Comparison of ENCODE assay signal across 15 cellular contexts in the genomic region with DNA sequence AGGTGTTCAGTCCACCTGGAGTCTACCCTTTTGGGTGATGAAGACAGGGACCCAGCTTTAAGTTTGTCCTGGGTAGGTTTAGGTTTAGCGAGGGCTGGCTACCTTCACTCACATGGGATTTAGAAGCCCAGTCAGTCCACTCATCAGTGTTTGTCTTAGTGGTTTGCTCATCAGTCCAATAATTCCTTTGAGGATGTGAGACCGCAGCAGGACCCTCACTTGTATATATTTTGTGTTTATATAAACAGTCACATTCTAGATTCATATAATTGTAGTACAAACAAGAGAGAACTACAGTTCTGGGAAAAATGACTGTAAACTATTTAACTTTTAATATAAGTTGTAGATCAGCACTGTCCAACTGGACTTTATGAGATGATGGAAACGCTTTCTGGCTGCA. TPM values are rescaled to one million over a fixed set of nuclear protein-coding genes. Genes with fewer than 3 reads are reported as not detected.
DNase-seq lines count a peak whose midpoint lies in the region; ATAC-seq and TF ChIP-seq lines count a peak whose summit lies in the region.
"Had no signal": no experiment of that assay in that cellular context is flagged by ENCODE, and none has a peak within 500 bp of the region (broad histone marks: within the 10 kb centered on the region; RNA-seq: fewer than 3 reads in every experiment).

No MANE protein-coding gene starts in this region.

- H3K36me3 ChIP-seq in IMR-90 (ENCODE audit: control insufficient read depth, insufficient read depth, low read length) (no peaks in the 10 kb centered on the region), aorta (ENCODE audit: control insufficient read depth in 1 of 2, insufficient read depth in 2 of 2, low read length in 1 of 2) (no peaks in the 10 kb centered on the region)
- H3K36me3 ChIP-seq: BE2C had no signal

- dilution Hi-C loops in IMR-90 (cut with HindIII; ENCODE audit: low sequenced_read_pairs, unreplicated experiment) = no loop called here

- no CpG with 5 or more reads among the region's 3 CpGs for WGBS in IMR-90 (ENCODE audit: extremely low coverage in 2 of 2, insufficient read length in 1 of 2), 2 experiments
- 85 to 87% methylated on average over 3 of the region's 3 CpGs for WGBS in aorta, 2 donors

- H2AFZ ChIP-seq in IMR-90 (replicated peaks; ENCODE audit: low read length, poor library complexity) = no peak overlapping the region

- no peak for TF ChIP-seq RAD21 in IMR-90 (IDR thresholded peaks at IDR 0.05; ENCODE audit: low read length)

- H3K9ac ChIP-seq in IMR-90 (ENCODE audit: low read depth, low read length) = no peak overlapping the region

- H3K18ac ChIP-seq in IMR-90 (ENCODE audit: low read depth, low read length) = no peak overlapping the region

- peaks cover 26% of the 10 kb centered on the region for H3K4me1 ChIP-seq in IMR-90 (ENCODE audit: control insufficient read depth, insufficient read depth, low read length)
- H3K4me1 ChIP-seq in aorta (ENCODE audit: control insufficient read depth in 1 of 2, insufficient read depth in 2 of 2, low read length in 2 of 2) = no peaks in the 10 kb centered on the region

- no peaks in the 10 kb centered on the region for H3K27me3 Mint-ChIP-seq in naive B cell
- H3K27me3 Mint-ChIP-seq in stimulated activated memory B cell treated with anti-CD40 and anti-IgM and Interleukin-4, amounts not matched to agents 10 μg/mL and 1 μg/mL and 100 μg/mL, for 72 hours = no peaks in the 10 kb centered on the region

- no peak overlapping the region for H3K4me3 ChIP-seq in IMR-90 (ENCODE audit: insufficient read depth, low read depth, low read length)
- H3K4me3 ChIP-seq in fibroblast of villous mesenchyme (ENCODE audit: low read depth, low read length) = no peak overlapping the region
- H3K4me3 ChIP-seq in aorta (ENCODE audit: low read length in 2 of 2) = no peak overlapping the region
- H3K4me3 ChIP-seq: A549 had no signal

- H3K9me3 ChIP-seq in IMR-90 (ENCODE audit: control insufficient read depth, insufficient read depth, low read length) = peaks cover 3% of the 10 kb centered on the region; the same call in 1 of the 2 replicates
- H3K9me3 ChIP-seq in aorta (ENCODE audit: control insufficient read depth, low read length) = no peaks in the 10 kb centered on the region
- H3K9me3 ChIP-seq: A549, BE2C had no signal

- H3K27me3 ChIP-seq in IMR-90 (ENCODE audit: control insufficient read depth, insufficient read depth, low read length) = peaks cover 7% of the 10 kb centered on the region; the same call in 1 of the 2 replicates
- H3K27me3 ChIP-seq in aorta (ENCODE audit: control insufficient read depth in 1 of 2, insufficient read depth in 2 of 2, low read length in 1 of 2) = no peaks in the 10 kb centered on the region
- H3K27me3 ChIP-seq: BE2C had no signal

- CTCF ChIA-PET in IMR-90 (lab: Yijun Ruan, JAX) = no interaction called here

- H4K8ac ChIP-seq in IMR-90 (ENCODE audit: low read depth in 2 of 2, low read length in 2 of 2) = no peak overlapping the region; a peak in 1 of 4 replicates

- peak; percentile 22 for DNase-seq in IMR-90
- DNase-seq in fibroblast of villous mesenchyme (ENCODE audit: low read depth) = peak; percentile 33
- no peak for DNase-seq in naive B cell
- no peak for DNase-seq in aorta
- no peak for DNase-seq in COR-L47 (lab: John Stamatoyannopoulos, UW)
- DNase-seq: BE2C; CD8-positive, alpha-beta memory T cell; DMS53; GF-D8 had no signal

- in situ Hi-C loops in IMR-90 (cut with MboI; ENCODE audit: low sequenced_read_pairs) = no loop called here

- no peak overlapping the region for H2AK5ac ChIP-seq in IMR-90 (ENCODE audit: low read depth, low read length)

- no peak overlapping the region for H3K4me3 Mint-ChIP-seq in naive B cell
- no peak overlapping the region for H3K4me3 Mint-ChIP-seq in stimulated activated memory B cell treated with anti-CD40 and anti-IgM and Interleukin-4, amounts not matched to agents 10 μg/mL and 1 μg/mL and 100 μg/mL, for 72 hours
- H3K4me3 Mint-ChIP-seq: CD8-positive, alpha-beta memory T cell had no signal

- H2BK20ac ChIP-seq in IMR-90 (ENCODE audit: low read depth, low read length) = 0 out of 2 replicates have a peak overlapping the region, but pooled peaks have one; percentile 48

- H3K14ac ChIP-seq in IMR-90 (replicated peaks; ENCODE audit: low read depth, low read length) = no peak overlapping the region

- H3K27ac ChIP-seq in IMR-90 (ENCODE audit: insufficient read depth, low read length) (peak overlapping the region; percentile 21; the same call in 1 of the 2 replicates), aorta (ENCODE audit: low read depth in 1 of 2, low read length in 2 of 2) (no peak overlapping the region)
- H3K27ac ChIP-seq: A549 had no signal

- H3K4me1 Mint-ChIP-seq in naive B cell = peaks cover 32 to 48% (median 42%) of the 10 kb centered on the region in 3 donors
- H3K4me1 Mint-ChIP-seq in stimulated activated memory B cell treated with anti-CD40 and anti-IgM and Interleukin-4, amounts not matched to agents 10 μg/mL and 1 μg/mL and 100 μg/mL, for 72 hours = peaks cover 40% of the 10 kb centered on the region

- no peak overlapping the region; the same call in 1 of the 2 replicates for H2BK120ac ChIP-seq in IMR-90 (ENCODE audit: low read depth, low read length)

- peaks cover 0 to 5% (median 0%) of the 10 kb centered on the region in 7 donors for H3K9me3 Mint-ChIP-seq in naive B cell
- H3K9me3 Mint-ChIP-seq in stimulated activated memory B cell treated with anti-CD40 and anti-IgM and Interleukin-4, amounts not matched to agents 10 μg/mL and 1 μg/mL and 100 μg/mL, for 72 hours = no peaks in the 10 kb centered on the region
- H3K9me3 Mint-ChIP-seq: CD8-positive, alpha-beta memory T cell had no signal

- POLR2A ChIA-PET in IMR-90 (lab: Charles Lee; ENCODE audit: unreplicated experiment) = no interaction called here

- no peak overlapping the region for H3K23ac ChIP-seq in IMR-90 (ENCODE audit: low read depth, low read length)

- peak overlapping the region; percentile 38; the same call in 1 of the 2 replicates for H3K4me2 ChIP-seq in IMR-90 (ENCODE audit: low read depth, low read length)
- H3K4me2 ChIP-seq: A549 had no signal

- peaks cover 11% of the 10 kb centered on the region for H3K9me1 ChIP-seq in IMR-90 (ENCODE audit: insufficient read depth, low read length)

- peak; percentile 22; the same call in 1 of the 2 replicates for ATAC-seq in IMR-90 (ENCODE audit: low read depth)
- ATAC-seq in naive B cell (ENCODE audit: low read depth in 2 of 2) = no peak
- ATAC-seq in stimulated activated memory B cell treated with anti-CD40 and anti-IgM and Interleukin-4, amounts not matched to agents 10 μg/mL and 1 μg/mL and 100 μg/mL, for 72 hours = no peak
- ATAC-seq in HG03045 (IDR thresholded peaks at IDR 0.05; ENCODE audit: unreplicated experiment) = no peak
- ATAC-seq in aorta (ENCODE audit: low FRiP score) = no peak
- ATAC-seq: A549, HCT116, HepG2 had no signal

- H3K36me3 Mint-ChIP-seq in naive B cell = no peaks in the 10 kb centered on the region
- H3K36me3 Mint-ChIP-seq in stimulated activated memory B cell treated with anti-CD40 and anti-IgM and Interleukin-4, amounts not matched to agents 10 μg/mL and 1 μg/mL and 100 μg/mL, for 72 hours = no peaks in the 10 kb centered on the region
- H3K36me3 Mint-ChIP-seq: CD8-positive, alpha-beta memory T cell had no signal

- H2BK15ac ChIP-seq in IMR-90 (ENCODE audit: low read depth, low read length) = no peak overlapping the region

- no peaks in the 10 kb centered on the region for H4K20me1 ChIP-seq in IMR-90 (ENCODE audit: insufficient read depth, low read length)

- H4K91ac ChIP-seq in IMR-90 (ENCODE audit: insufficient read depth, low read depth, low read length) = no peak overlapping the region

- BruUV-seq in IMR-90 (replicated peaks; lab: Mats Ljungman, UMichigan) = no TSS peak

- H2BK5ac ChIP-seq in IMR-90 (ENCODE audit: low read depth, low read length, poor library complexity, severe bottlenecking) = no peak overlapping the region

- intact Hi-C loops in IMR-90 (cut with micrococcal nuclease) = no loop called here
- intact Hi-C loops in aorta (cut with DNase I) = no loop called here

- no peak for TF ChIP-seq CTCF in IMR-90 (conservative IDR thresholded peaks at IDR 0.05; ENCODE audit: low read depth, low read length)
- TF ChIP-seq CTCF in fibroblast of villous mesenchyme (IDR thresholded peaks at IDR 0.05; ENCODE audit: insufficient read depth, low read depth, low read length) = no peak

- no peaks in the 10 kb centered on the region for H3K79me1 ChIP-seq in IMR-90 (ENCODE audit: low read depth in 1 of 2, low read length in 2 of 2)

- TF ChIP-seq POLR2A in IMR-90 (IDR thresholded peaks at IDR 0.05; ENCODE audit: low read depth, low read length) = no peak

- H2AK9ac ChIP-seq in IMR-90 (replicated peaks; ENCODE audit: low read depth, low read length, poor library complexity) = no peak overlapping the region

- H3K27ac Mint-ChIP-seq in naive B cell = peak overlapping the region in 5 of 6 donors; percentile 6 to 98 (median 90)
- H3K27ac Mint-ChIP-seq in stimulated activated memory B cell treated with anti-CD40 and anti-IgM and Interleukin-4, amounts not matched to agents 10 μg/mL and 1 μg/mL and 100 μg/mL, for 72 hours = peak overlapping the region; percentile 55

- 0 out of 2 replicates have a peak overlapping the region, but pooled peaks have one; percentile 70 for H3K4ac ChIP-seq in IMR-90 (ENCODE audit: low read depth, low read length)

- no peak overlapping the region for H4K5ac ChIP-seq in IMR-90 (ENCODE audit: low read depth, low read length)

- H3K56ac ChIP-seq in IMR-90 (ENCODE audit: extremely low read depth, insufficient read depth, low read length) = no peak overlapping the region

RNA-seq across cellular contexts. Expression of gene EFCC1, which starts 18.2 kb away (rescaled TPM):
- total RNA-seq in IMR-90 (2012; rRNA removed) = not detected in 2 replicates
- not detected in 2 replicates for polyA plus RNA-seq in IMR-90 (2012; rRNA removed)
- polyA plus RNA-seq in IMR-90 (2012; cell fraction: cytosol; rRNA removed) = not detected in 2 replicates
- polyA plus RNA-seq in IMR-90 (2012; cell fraction: nucleus; rRNA removed; ENCODE audit: low replicate concordance) = not detected in 2 replicates
- total RNA-seq in fibroblast of villous mesenchyme = not detected in 2 replicates
- polyA plus RNA-seq in naive B cell (ENCODE audit: low read depth in 6 of 6) = not detected
- 1 to 10 TPM; 1.5 to 3.1 TPM for total RNA-seq in aorta
- polyA plus RNA-seq in aorta = under 1 TPM; 0.13 to 0.50 TPM
- total RNA-seq: HepG2 had no signal
- polyA plus RNA-seq: HepG2 had no signal

RNA-seq across cellular contexts. Expression of gene CFAP92, which starts 25.4 kb away (rescaled TPM):
- not detected in 2 replicates for total RNA-seq in IMR-90 (2012; rRNA removed)
- not detected in 2 replicates for polyA plus RNA-seq in IMR-90 (2012; rRNA removed)
- polyA plus RNA-seq in IMR-90 (2012; cell fraction: cytosol; rRNA removed) = not detected in 2 replicates
- not detected in 2 replicates for polyA plus RNA-seq in IMR-90 (2012; cell fraction: nucleus; rRNA removed; ENCODE audit: low replicate concordance)
- under 0.01 TPM in 1 of 2 replicates, not detected in the other for total RNA-seq in fibroblast of villous mesenchyme
- polyA plus RNA-seq in naive B cell (ENCODE audit: low read depth in 6 of 6) = not detected
- 1 to 10 TPM in 1 of 2 donors, under 1 TPM in 1; 0.62 to 1.2 TPM for total RNA-seq in aorta
- not detected for polyA plus RNA-seq in aorta
- polyA plus RNA-seq: A549 had no signal

RNA-seq across cellular contexts. Expression of gene GP9, which starts 41.3 kb away (rescaled TPM):
- total RNA-seq in IMR-90 (2012; rRNA removed) (not detected in 2 replicates), fibroblast of villous mesenchyme (not detected in 2 replicates), aorta (not detected)
- polyA plus RNA-seq in IMR-90 (2012; rRNA removed) (not detected in 2 replicates), naive B cell (ENCODE audit: low read depth in 6 of 6) (1 to 10 TPM in 5 of 6 donors, under 1 TPM in 1; 0.99 to 6.8 (median 4.1) TPM), aorta (not detected)
- not detected in 2 replicates for polyA plus RNA-seq in IMR-90 (2012; cell fraction: cytosol; rRNA removed)
- not detected in 2 replicates for polyA plus RNA-seq in IMR-90 (2012; cell fraction: nucleus; rRNA removed; ENCODE audit: low replicate concordance)
- total RNA-seq: CD8-positive, alpha-beta memory T cell; HepG2 had no signal
- polyA plus RNA-seq: A549; AG04450; CD8-positive, alpha-beta memory T cell; HepG2 had no signal

Comparison
In these comparisons a context has a peak if more than half of its experiments do, and no peak if none do; other contexts are left out.
1. DNase-seq: peak in IMR-90 (single experiment) and fibroblast of villous mesenchyme (single experiment); none in naive B cell (single experiment), aorta (0 of 2) and COR-L47 (single experiment).